25 cellular contexts compared by ENCODE assay signal in genomic region chr3:127037971-127038446, GRCh38. TPM values are rescaled to one million over a fixed set of nuclear protein-coding genes. Genes with fewer than 3 reads are reported as not detected.
A peak's percentile ranks its signal among the peaks of the same experiment; 100 is the strongest.
DNase-seq lines count a peak whose midpoint lies in the region; ATAC-seq, FAIRE-seq and TF ChIP-seq lines count a peak whose summit lies in the region.
"Had no signal": no experiment of that assay in that cellular context is flagged by ENCODE, and none has a peak within 500 bp of the region (broad histone marks: within the 10 kb centered on the region; RNA-seq: fewer than 3 reads in every experiment).

No MANE protein-coding gene starts in this region.

- TF ChIP-seq CTCF in right atrium auricular region (IDR thresholded peaks at IDR 0.05) (no peak), bronchial epithelial cell (IDR thresholded peaks at IDR 0.05; ENCODE audit: insufficient read depth, low read length, severe bottlenecking) (no peak), lower lobe of right lung (IDR thresholded peaks at IDR 0.05) (no peak), spleen (IDR thresholded peaks at IDR 0.05 in 8 of 11, conservative IDR thresholded peaks at IDR 0.05 in 3 of 11) (no peak), GM13976 (IDR thresholded peaks at IDR 0.05; ENCODE audit: borderline replicate concordance, control extremely low read depth, extremely low read depth, insufficient read depth, missing control alignments) (no peak)

- intact Hi-C loops in left cardiac atrium (cut with DNase I), result no loop called here
- intact Hi-C loops in lower lobe of right lung (cut with DNase I), result no loop called here
- intact Hi-C loops in spleen (cut with DNase I; ENCODE audit: low total_unique reads), result no loop called here

- H3K4me3 ChIP-seq in right atrium auricular region, result no peak overlapping the region
- H3K4me3 ChIP-seq in bronchial epithelial cell (ENCODE audit: low read depth, low read length), result no peak overlapping the region
- H3K4me3 ChIP-seq in lower lobe of right lung, result no peak overlapping the region
- H3K4me3 ChIP-seq in spleen, result no peak overlapping the region
- H3K4me3 ChIP-seq: SK-N-MC, upper lobe of left lung had no signal

- H3K27me3 ChIP-seq in right atrium auricular region, result no peaks in the 10 kb centered on the region
- no peaks in the 10 kb centered on the region for H3K27me3 ChIP-seq in bronchial epithelial cell (ENCODE audit: control insufficient read depth, insufficient read depth, low read length)
- H3K27me3 ChIP-seq in lower lobe of right lung (ENCODE audit: low read depth), result no peaks in the 10 kb centered on the region
- H3K27me3 ChIP-seq in spleen (replicated peaks in 1 of 7), result no peaks in the 10 kb centered on the region
- H3K27me3 ChIP-seq: upper lobe of left lung had no signal

- no peaks in the 10 kb centered on the region for H3K4me1 ChIP-seq in right atrium auricular region
- H3K4me1 ChIP-seq in lower lobe of right lung, result peaks cover 17% of the 10 kb centered on the region
- peaks cover 0 to 21% (median 4%) of the 10 kb centered on the region in 6 donors for H3K4me1 ChIP-seq in spleen

- no peak for ATAC-seq in left cardiac atrium
- ATAC-seq in lower lobe of right lung, result no peak
- ATAC-seq: activated CD8-positive, alpha-beta T cell treated with anti-CD3 and anti-CD28 coated beads for 36 hours; stimulated activated effector memory CD8-positive, alpha-beta T cell treated with anti-CD3 and anti-CD28 coated beads, Interleukin-12 subunit alpha, Interleukin-12 subunit beta, amount 100 ng/mL, for 72 hours had no signal

- 68 to 77% (median 74%) methylated on average over 7 to 10 of the region's 10 CpGs for WGBS in spleen, 5 donors

- DNase-seq in left cardiac atrium (peak; percentile 13), right atrium auricular region (ENCODE audit: low spot score) (no peak), bronchial epithelial cell (ENCODE audit: low read depth) (no peak), lower lobe of right lung (peak; percentile 39), spleen (peak; percentile 51), GM13976 (ENCODE audit: low spot score) (no peak), NCI-H526 treated with DMSO at 0.1 percent for 48 hours (lab: John Stamatoyannopoulos, UW) (no peak), urothelium cell line (ENCODE audit: low spot score) (no peak)
- DNase-seq: activated CD4-positive, alpha-beta T cell treated with anti-CD3 and anti-CD28 coated beads for 1 hour; activated CD8-positive, alpha-beta T cell treated with anti-CD3 and anti-CD28 coated beads for 36 hours; activated naive CD8-positive, alpha-beta T cell treated with anti-CD3 and anti-CD28 coated beads for 36 hours; activated T-cell treated with anti-CD3 and anti-CD28 coated beads for 4 hours; effector CD8-positive, alpha-beta T cell; NCI-H1092; NCI-H187; NCI-H526; occipital lobe; stimulated activated CD4-positive, alpha-beta T cell treated with anti-CD3 and anti-CD28 coated beads, Interleukin-12 subunit alpha, Interleukin-12 subunit beta, amount 100 ng/mL, for 4 hours; stimulated activated CD4-positive, alpha-beta T cell treated with anti-CD3 and anti-CD28 coated beads, Interleukin-4, amount 100 ng/mL, for 24 hours; substantia nigra had no signal

- no peak for TF ChIP-seq POLR2A in spleen (IDR thresholded peaks at IDR 0.05)

- no peaks in the 10 kb centered on the region for H3K9me3 ChIP-seq in right atrium auricular region
- H3K9me3 ChIP-seq in lower lobe of right lung, result no peaks in the 10 kb centered on the region
- H3K9me3 ChIP-seq in spleen, result no peaks in the 10 kb centered on the region
- H3K9me3 ChIP-seq: upper lobe of left lung had no signal

- FAIRE-seq in bronchial epithelial cell (lab: Jason Lieb, UNC) (peak; percentile 55), urothelium cell line (lab: Jason Lieb, UNC) (no peak)
- FAIRE-seq: H1, keratinocyte had no signal

- in situ Hi-C loops in GM13976 (cut with MboI; ENCODE audit: low sequenced_read_pairs, unreplicated experiment), result no loop called here

- H3K27ac ChIP-seq in right atrium auricular region, result no peak overlapping the region
- no peak overlapping the region for H3K27ac ChIP-seq in lower lobe of right lung
- H3K27ac ChIP-seq in spleen, result no peak overlapping the region
- H3K27ac ChIP-seq: SK-N-MC, upper lobe of left lung had no signal

- H3K36me3 ChIP-seq in right atrium auricular region (peaks cover 10% of the 10 kb centered on the region), bronchial epithelial cell (ENCODE audit: control insufficient read depth, insufficient read depth, low read length) (peaks cover 5% of the 10 kb centered on the region), lower lobe of right lung (peaks cover 16% of the 10 kb centered on the region), spleen (peaks cover 0 to 19% (median 12%) of the 10 kb centered on the region in 6 donors)

RNA-seq across cellular contexts. Expression of gene PLXNA1, which starts 55.1 kb away (rescaled TPM):
- total RNA-seq in left cardiac atrium, result 10 to 100 TPM; 18.6 to 20.4 TPM
- 10 to 100 TPM; 22.9 to 23.3 TPM for total RNA-seq in right atrium auricular region
- total RNA-seq in bronchial epithelial cell, result 42.1 and 53.4 TPM in 2 replicates
- 48.1 TPM for total RNA-seq in lower lobe of right lung
- 10 to 100 TPM; 27.8 to 47.6 (median 41.4) TPM for total RNA-seq in spleen
- polyA plus RNA-seq in spleen, result 10 to 100 TPM in 1 of 3 donors, 1 to 10 TPM in 2; 3.7 to 11.9 (median 3.8) TPM

Comparison
In these comparisons a context has a peak if more than half of its experiments do, and no peak if none do; other contexts are left out.
1. DNase-seq: peak in left cardiac atrium (single experiment), lower lobe of right lung (single experiment) and spleen (single experiment); none in right atrium auricular region (single experiment), bronchial epithelial cell (single experiment), GM13976 (single experiment), NCI-H526 treated with DMSO at 0.1 percent for 48 hours (single experiment) and urothelium cell line (single experiment).